1 cellular context compared by ENCODE assay signal in the genomic region with DNA sequence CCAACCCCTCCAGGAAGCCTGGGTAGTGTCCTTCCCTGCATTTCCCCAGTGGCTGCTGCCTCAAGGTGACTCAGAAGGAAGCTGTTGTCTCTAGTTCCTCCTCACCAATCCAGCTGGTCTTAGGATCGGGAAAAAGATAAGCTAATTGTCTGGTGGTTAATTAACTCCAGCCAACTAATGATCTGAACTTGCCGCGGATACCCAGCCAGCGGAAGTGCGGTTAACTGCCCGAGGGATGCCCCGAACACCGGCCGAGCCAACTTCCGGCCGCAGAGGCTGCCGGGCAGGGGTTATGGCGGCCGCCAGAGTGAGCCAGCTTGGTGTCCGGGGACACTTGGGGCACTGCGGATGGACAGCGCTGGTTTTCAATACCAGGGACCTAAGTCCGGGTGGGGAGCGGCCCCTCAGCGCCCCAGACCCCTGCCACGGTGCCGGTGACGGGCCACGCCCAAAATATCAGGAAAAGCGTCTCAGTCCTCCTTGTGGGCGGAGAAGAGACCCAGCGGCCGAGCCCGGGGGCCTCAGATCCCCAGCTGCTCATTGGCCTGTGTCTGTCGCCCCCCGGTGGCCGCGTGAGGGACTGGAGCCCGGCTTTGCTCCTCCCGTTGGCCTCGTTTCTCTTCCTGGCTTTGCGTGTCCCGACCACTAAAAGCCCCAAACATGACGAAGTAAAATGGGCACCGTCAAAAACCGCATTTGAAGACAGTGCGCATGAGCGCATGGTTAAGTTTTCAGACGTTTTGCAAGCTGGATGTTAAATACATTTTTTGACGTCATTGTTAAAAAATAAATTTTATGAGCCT.
A peak's percentile ranks its signal among the peaks of the same experiment; 100 is the strongest.
TF ChIP-seq lines count a peak whose summit lies in the region.

No MANE protein-coding gene starts in this region.

TF ChIP-seq in HepG2, 621 proteins besides CTCF, POLR2A, EP300 and RAD21 (continued from another document and continues in another):
- TF ChIP-seq, protein P1, sequence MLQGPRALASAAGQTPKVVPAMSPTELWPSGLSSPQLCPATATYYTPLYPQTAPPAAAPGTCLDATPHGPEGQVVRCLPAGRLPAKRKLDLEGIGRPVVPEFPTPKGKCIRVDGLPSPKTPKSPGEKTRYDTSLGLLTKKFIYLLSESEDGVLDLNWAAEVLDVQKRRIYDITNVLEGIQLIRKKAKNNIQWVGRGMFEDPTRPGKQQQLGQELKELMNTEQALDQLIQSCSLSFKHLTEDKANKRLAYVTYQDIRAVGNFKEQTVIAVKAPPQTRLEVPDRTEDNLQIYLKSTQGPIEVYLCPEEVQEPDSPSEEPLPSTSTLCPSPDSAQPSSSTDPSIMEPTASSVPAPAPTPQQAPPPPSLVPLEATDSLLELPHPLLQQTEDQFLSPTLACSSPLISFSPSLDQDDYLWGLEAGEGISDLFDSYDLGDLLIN (CRISPR knock-in tag; IDR thresholded peaks at IDR 0.05; ENCODE audit: borderline replicate concordance), result no peak
- TF ChIP-seq PHF21A (CRISPR knock-in tag; IDR thresholded peaks at IDR 0.05) (peak; percentile 61), ZBTB8A (CRISPR knock-in tag; IDR thresholded peaks at IDR 0.05; ENCODE audit: borderline replicate concordance, low read depth) (no peak), NFE2L1 (CRISPR knock-in tag; IDR thresholded peaks at IDR 0.05; ENCODE audit: borderline replicate concordance) (no peak), ZNF816 (CRISPR knock-in tag; IDR thresholded peaks at IDR 0.05; ENCODE audit: borderline replicate concordance) (peak; percentile 51; the same call in 1 of the 2 replicates), ZNF264 (CRISPR knock-in tag; IDR thresholded peaks at IDR 0.05) (peak; percentile 79), BCLAF1 (IDR thresholded peaks at IDR 0.05) (no peak), ZNF709 (CRISPR knock-in tag; IDR thresholded peaks at IDR 0.05) (peak; percentile 81), TEAD2 (CRISPR knock-in tag; IDR thresholded peaks at IDR 0.05) (no peak), ZNF160 (CRISPR knock-in tag; IDR thresholded peaks at IDR 0.05) (peak; percentile 58), ZNF205 (CRISPR knock-in tag; IDR thresholded peaks at IDR 0.05) (no peak; the same call in 1 of the 2 replicates), ZSCAN29 (CRISPR knock-in tag; conservative IDR thresholded peaks at IDR 0.05) (no peak), FOXA3 (CRISPR knock-in tag; IDR thresholded peaks at IDR 0.05) (no peak; the same call in 1 of the 2 replicates), ZNF331 (CRISPR knock-in tag; IDR thresholded peaks at IDR 0.05) (peak; percentile 69), ZNF83 (CRISPR knock-in tag; IDR thresholded peaks at IDR 0.05; ENCODE audit: borderline replicate concordance) (no peak), ZNF333 (CRISPR knock-in tag; IDR thresholded peaks at IDR 0.05; ENCODE audit: borderline replicate concordance) (peak; percentile 31; the same call in 1 of the 2 replicates), RFX5 (IDR thresholded peaks at IDR 0.05; ENCODE audit: low read depth, low read length) (no peak), ZBTB39 (CRISPR knock-in tag; IDR thresholded peaks at IDR 0.05) (no peak), SMARCC2 (IDR thresholded peaks at IDR 0.05) (no peak), HNRNPL (IDR thresholded peaks at IDR 0.05; ENCODE audit: low read depth, low read length) (peak; percentile 69; the same call in 1 of the 2 replicates), ZNF7 (CRISPR knock-in tag; IDR thresholded peaks at IDR 0.05) (no peak), ISL2 (CRISPR knock-in tag; IDR thresholded peaks at IDR 0.05) (peak; percentile 39; the same call in 1 of the 2 replicates), ZNF660 (CRISPR knock-in tag; IDR thresholded peaks at IDR 0.05; ENCODE audit: borderline replicate concordance, low read depth) (no peak), TMF1 (CRISPR knock-in tag; IDR thresholded peaks at IDR 0.05; ENCODE audit: low read depth) (0 out of 2 replicates have a peak, but pooled peaks have one; percentile 69), ZNF20 (CRISPR knock-in tag; IDR thresholded peaks at IDR 0.05) (0 out of 2 replicates have a peak, but pooled peaks have one; percentile 26), RFX3 (CRISPR knock-in tag; IDR thresholded peaks at IDR 0.05) (no peak), GZF1 (CRISPR knock-in tag; IDR thresholded peaks at IDR 0.05) (no peak), SPEN (CRISPR knock-in tag; IDR thresholded peaks at IDR 0.05; ENCODE audit: low read depth) (peak; percentile 83), SYNCRIP (IDR thresholded peaks at IDR 0.05; ENCODE audit: insufficient read depth, low read depth, low read length) (no peak), NCOA5 (CRISPR knock-in tag; IDR thresholded peaks at IDR 0.05) (no peak), AFF4 (CRISPR knock-in tag; IDR thresholded peaks at IDR 0.05) (no peak), PTBP1 (IDR thresholded peaks at IDR 0.05; ENCODE audit: low read depth, low read length, poor library complexity, severe bottlenecking) (no peak), ATF7-NPFF (CRISPR knock-in tag; IDR thresholded peaks at IDR 0.05; ENCODE audit: low read depth) (peak; percentile 48; the same call in 1 of the 2 replicates), MAZ (IDR thresholded peaks at IDR 0.05; ENCODE audit: borderline replicate concordance, low read depth, low read length) (no peak), MAZ (CRISPR knock-in tag; IDR thresholded peaks at IDR 0.05; ENCODE audit: low read depth) (peak; percentile 92), STAG1 (CRISPR knock-in tag; IDR thresholded peaks at IDR 0.05) (peak; percentile 87), ZBTB25 (CRISPR knock-in tag; IDR thresholded peaks at IDR 0.05) (peak; percentile 76), ZNF737 (CRISPR knock-in tag; IDR thresholded peaks at IDR 0.05; ENCODE audit: borderline replicate concordance) (no peak), KAT8 (CRISPR knock-in tag; IDR thresholded peaks at IDR 0.05) (peak; percentile 98), ZNF101 (CRISPR knock-in tag; IDR thresholded peaks at IDR 0.05; ENCODE audit: borderline replicate concordance, low read depth) (0 out of 2 replicates have a peak, but pooled peaks have one; percentile 45), SAP130 (CRISPR knock-in tag; IDR thresholded peaks at IDR 0.05; ENCODE audit: low read depth) (peak; percentile 77), GFI1 (CRISPR knock-in tag; IDR thresholded peaks at IDR 0.05; ENCODE audit: borderline replicate concordance) (no peak)
- TF ChIP-seq, protein P2, sequence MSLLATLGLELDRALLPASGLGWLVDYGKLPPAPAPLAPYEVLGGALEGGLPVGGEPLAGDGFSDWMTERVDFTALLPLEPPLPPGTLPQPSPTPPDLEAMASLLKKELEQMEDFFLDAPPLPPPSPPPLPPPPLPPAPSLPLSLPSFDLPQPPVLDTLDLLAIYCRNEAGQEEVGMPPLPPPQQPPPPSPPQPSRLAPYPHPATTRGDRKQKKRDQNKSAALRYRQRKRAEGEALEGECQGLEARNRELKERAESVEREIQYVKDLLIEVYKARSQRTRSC (CRISPR knock-in tag; IDR thresholded peaks at IDR 0.05; ENCODE audit: low read depth), result no peak
- TF ChIP-seq, protein P3, sequence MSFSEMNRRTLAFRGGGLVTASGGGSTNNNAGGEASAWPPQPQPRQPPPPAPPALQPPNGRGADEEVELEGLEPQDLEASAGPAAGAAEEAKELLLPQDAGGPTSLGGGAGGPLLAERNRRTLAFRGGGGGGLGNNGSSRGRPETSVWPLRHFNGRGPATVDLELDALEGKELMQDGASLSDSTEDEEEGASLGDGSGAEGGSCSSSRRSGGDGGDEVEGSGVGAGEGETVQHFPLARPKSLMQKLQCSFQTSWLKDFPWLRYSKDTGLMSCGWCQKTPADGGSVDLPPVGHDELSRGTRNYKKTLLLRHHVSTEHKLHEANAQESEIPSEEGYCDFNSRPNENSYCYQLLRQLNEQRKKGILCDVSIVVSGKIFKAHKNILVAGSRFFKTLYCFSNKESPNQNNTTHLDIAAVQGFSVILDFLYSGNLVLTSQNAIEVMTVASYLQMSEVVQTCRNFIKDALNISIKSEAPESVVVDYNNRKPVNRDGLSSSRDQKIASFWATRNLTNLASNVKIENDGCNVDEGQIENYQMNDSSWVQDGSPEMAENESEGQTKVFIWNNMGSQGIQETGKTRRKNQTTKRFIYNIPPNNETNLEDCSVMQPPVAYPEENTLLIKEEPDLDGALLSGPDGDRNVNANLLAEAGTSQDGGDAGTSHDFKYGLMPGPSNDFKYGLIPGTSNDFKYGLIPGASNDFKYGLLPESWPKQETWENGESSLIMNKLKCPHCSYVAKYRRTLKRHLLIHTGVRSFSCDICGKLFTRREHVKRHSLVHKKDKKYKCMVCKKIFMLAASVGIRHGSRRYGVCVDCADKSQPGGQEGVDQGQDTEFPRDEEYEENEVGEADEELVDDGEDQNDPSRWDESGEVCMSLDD (CRISPR knock-in tag; IDR thresholded peaks at IDR 0.05; ENCODE audit: borderline replicate concordance), result 0 out of 2 replicates have a peak, but pooled peaks have one; percentile 20
